Comparison of ENCODE assay signal across 21 cellular contexts in the genomic region with DNA sequence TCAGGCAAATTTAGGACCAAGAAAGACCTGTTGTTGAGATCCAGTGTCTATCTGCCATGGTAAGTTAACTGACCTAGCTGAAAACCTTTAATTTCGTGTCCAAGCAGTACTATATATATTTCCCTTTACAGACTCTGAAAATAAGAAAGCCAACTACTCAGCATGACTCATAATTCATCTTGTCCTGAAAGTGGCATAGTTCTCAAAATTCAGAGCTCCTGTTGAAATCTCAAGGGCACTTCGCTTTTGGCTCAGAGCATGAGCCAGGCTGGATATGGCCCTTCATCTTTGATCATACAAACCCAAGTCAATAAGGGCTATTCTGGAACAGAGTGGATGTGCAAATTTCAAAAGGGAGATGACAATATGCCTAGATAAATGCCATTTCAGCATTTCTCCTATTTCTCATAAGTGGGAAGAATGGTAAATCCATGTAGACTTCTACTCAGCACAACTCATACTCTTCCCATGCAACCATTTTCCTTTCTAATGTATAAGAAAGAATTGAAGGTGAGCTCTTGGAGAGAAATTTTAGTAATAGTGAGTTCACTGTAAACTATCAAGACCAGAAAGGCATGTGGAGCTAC.
DNase-seq lines count a peak whose midpoint lies in the region; ATAC-seq and TF ChIP-seq lines count a peak whose summit lies in the region.
"Had no signal": no experiment of that assay in that cellular context is flagged by ENCODE, and none has a peak within 500 bp of the region (broad histone marks: within the 10 kb centered on the region; RNA-seq: fewer than 3 reads in every experiment).

No MANE protein-coding gene starts in this region.

- H3K79me2 ChIP-seq in PC-3 (ENCODE audit: low read length) = no peaks in the 10 kb centered on the region

- H3K27ac ChIP-seq in PC-3 (ENCODE audit: low read length) = no peak overlapping the region
- H3K27ac ChIP-seq: body of pancreas, SJSA1 had no signal

- H2AFZ ChIP-seq in PC-3 (ENCODE audit: low read length) = no peak overlapping the region

- H3K4me3 ChIP-seq in PC-3 (ENCODE audit: low read length) = no peak overlapping the region
- H3K4me3 ChIP-seq in fibroblast of mammary gland (ENCODE audit: control insufficient read depth, low read depth, low read length) = no peak overlapping the region
- H3K4me3 ChIP-seq: body of pancreas, SJSA1 had no signal

- H3K9ac ChIP-seq in PC-3 (ENCODE audit: low read length) = no peak overlapping the region

- no peaks in the 10 kb centered on the region for H3K9me3 ChIP-seq in PC-3 (ENCODE audit: low read length)
- H3K9me3 ChIP-seq: body of pancreas, SJSA1 had no signal

- no peaks in the 10 kb centered on the region for H3K9me2 ChIP-seq in PC-3 (replicated peaks; ENCODE audit: low read length)

- H4K20me1 ChIP-seq in PC-3 (ENCODE audit: low read length) = no peaks in the 10 kb centered on the region

- TF ChIP-seq CTCF in PC-3 (conservative IDR thresholded peaks at IDR 0.05; ENCODE audit: low read depth, low read length) (no peak), fibroblast of mammary gland (conservative IDR thresholded peaks at IDR 0.05; ENCODE audit: control insufficient read depth, insufficient read depth, low read depth, low read length) (no peak)

- DNase-seq in SIG-M5 treated with dmso at 0.1 percent for 504 hours (lab: John Stamatoyannopoulos, UW; ENCODE audit: unreplicated experiment) = peak; percentile 2
- no peak for DNase-seq in SIG-M5 (lab: John Stamatoyannopoulos, UW)
- DNase-seq in PC-3 = peak; percentile 41
- DNase-seq in fibroblast of mammary gland (ENCODE audit: low read depth) = peak; percentile 14
- DNase-seq in stromal cell of bone marrow (ENCODE audit: low read depth) = peak; percentile 13
- DNase-seq in kidney tubule cell (ENCODE audit: low spot score) = no peak
- no peak for DNase-seq in DMS79 (lab: John Stamatoyannopoulos, UW)
- DNase-seq: activated CD4-positive, alpha-beta T cell treated with anti-CD3 and anti-CD28 coated beads, Interleukin-2, amount 10 ng/mL, durations not matched to agents 7 days and 5 days; body of pancreas; DND-41; effector CD8-positive, alpha-beta T cell; GOT3; left cardiac atrium; naive thymus-derived CD4-positive, alpha-beta T cell; NCI-H2171 treated with DMSO at 0.1 percent for 48 hours; NCI-H69; stimulated activated CD4-positive, alpha-beta T cell treated with anti-CD3 and anti-CD28 coated beads, Interleukin-12 subunit alpha, Interleukin-12 subunit beta, amount 100 ng/mL, for 4 hours; T-helper 17 cell had no signal

- no peaks in the 10 kb centered on the region for H3K36me3 ChIP-seq in PC-3 (ENCODE audit: low read depth, low read length)
- H3K36me3 ChIP-seq: SJSA1 had no signal

- no TSS peak for BruUV-seq in PC-3 (replicated peaks; lab: Mats Ljungman, UMichigan)

- no peaks in the 10 kb centered on the region for H3F3A ChIP-seq in PC-3 (ENCODE audit: low read length, unreplicated experiment)

- POLR2A ChIA-PET in PC-3 (lab: Charles Lee; ENCODE audit: unreplicated experiment) = interaction anchor here (0.5 kb wide), 1 partner anchor 842 kb away, joined by 4 read pairs; a partner anchor contains a TSS

- peak; percentile 40; the same call in 1 of the 2 replicates for ATAC-seq in PC-3
- ATAC-seq in HG02763 (IDR thresholded peaks at IDR 0.05; ENCODE audit: unreplicated experiment) = no peak
- ATAC-seq: body of pancreas; esophagus mucosa; left cardiac atrium; naive thymus-derived CD4-positive, alpha-beta T cell; T-helper 17 cell had no signal

- H3K4me1 ChIP-seq in PC-3 (ENCODE audit: insufficient read depth, low read length) = no peaks in the 10 kb centered on the region
- H3K4me1 ChIP-seq: body of pancreas, SJSA1 had no signal

- no peaks in the 10 kb centered on the region for H3K27me3 ChIP-seq in PC-3 (ENCODE audit: low read length)
- H3K27me3 ChIP-seq: body of pancreas, SJSA1 had no signal

- CTCF ChIA-PET in PC-3 (lab: Charles Lee) = no interaction called here

- H3K4me2 ChIP-seq in PC-3 (ENCODE audit: low read length) = no peak overlapping the region

- intact Hi-C loops in PC-3 (cut with micrococcal nuclease) = no loop called here

Comparison
In these comparisons a context has a peak if more than half of its experiments do, and no peak if none do; other contexts are left out.
1. DNase-seq: peak in SIG-M5 treated with dmso at 0.1 percent for 504 hours (single experiment), PC-3 (single experiment), fibroblast of mammary gland (single experiment) and stromal cell of bone marrow (single experiment); none in SIG-M5 (single experiment), kidney tubule cell (single experiment) and DMS79 (single experiment).